Comparison of ENCODE assay signal across 8 cellular contexts in the genomic region with DNA sequence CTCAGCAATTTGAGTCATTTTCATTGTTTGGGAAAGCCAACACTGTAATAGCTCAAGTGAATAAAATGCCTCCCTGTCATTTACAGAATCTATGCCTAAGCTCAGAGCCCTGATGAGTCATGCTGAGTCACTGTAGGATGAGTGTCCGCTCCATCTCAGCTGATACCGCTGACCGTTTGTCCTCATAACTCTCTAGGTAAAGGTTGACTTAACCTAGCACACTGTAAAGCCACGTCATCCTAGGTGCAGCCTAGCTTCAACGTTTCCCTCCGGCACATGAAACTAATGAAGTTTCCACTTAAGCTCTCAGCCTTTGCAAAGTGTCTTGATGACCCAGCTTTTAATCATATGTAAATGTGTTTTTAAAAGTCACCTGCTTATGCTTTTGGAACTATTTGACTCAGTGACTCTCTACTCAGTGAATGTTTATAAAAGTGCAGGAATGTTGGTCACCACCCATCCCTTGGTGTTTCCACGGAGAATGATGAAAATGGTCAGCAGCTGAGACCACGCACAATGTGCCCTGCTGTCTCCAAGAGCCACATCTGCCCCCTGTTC.
DNase-seq lines count a peak whose midpoint lies in the region; ATAC-seq and TF ChIP-seq lines count a peak whose summit lies in the region.

No MANE protein-coding gene starts in this region.

- in situ Hi-C loops in astrocyte of the spinal cord (cut with HindIII; ENCODE audit: low sequenced_read_pairs) = no loop called here

- H3K27me3 Mint-ChIP-seq in naive thymus-derived CD8-positive, alpha-beta T cell = peaks cover 0 to 12% (median 0%) of the 10 kb centered on the region in 5 donors
- H3K27me3 Mint-ChIP-seq in stimulated activated naive B cell treated with anti-CD40 and anti-IgM and Interleukin-4, amounts not matched to agents 10 μg/mL and 1 μg/mL and 100 μg/mL, for 72 hours = peaks cover 14 to 16% of the 10 kb centered on the region in 2 donors

- no peak for TF ChIP-seq CTCF in astrocyte of the spinal cord (IDR thresholded peaks at IDR 0.05; ENCODE audit: low read depth, low read length)
- no peak for TF ChIP-seq CTCF in vagina (IDR thresholded peaks at IDR 0.05)

- no peaks in the 10 kb centered on the region for H3K4me1 Mint-ChIP-seq in naive thymus-derived CD8-positive, alpha-beta T cell
- H3K4me1 Mint-ChIP-seq in stimulated activated naive B cell treated with anti-CD40 and anti-IgM and Interleukin-4, amounts not matched to agents 10 μg/mL and 1 μg/mL and 100 μg/mL, for 72 hours = peaks cover 0 to 1% of the 10 kb centered on the region in 2 donors

- peak; percentile 70 for ATAC-seq in GM18868 (IDR thresholded peaks at IDR 0.05; ENCODE audit: unreplicated experiment)
- no peak for ATAC-seq in naive thymus-derived CD8-positive, alpha-beta T cell
- no peak for ATAC-seq in stimulated activated naive B cell treated with anti-CD40 and anti-IgM and Interleukin-4, amounts not matched to agents 10 μg/mL and 1 μg/mL and 100 μg/mL, for 72 hours (replicated peaks)

- H3K4me3 ChIP-seq in astrocyte of the spinal cord (ENCODE audit: low read depth, low read length) = no peak overlapping the region
- H3K4me3 ChIP-seq in vagina = no peak overlapping the region

- H3K27ac Mint-ChIP-seq in naive thymus-derived CD8-positive, alpha-beta T cell = no peak overlapping the region
- no peak overlapping the region for H3K27ac Mint-ChIP-seq in stimulated activated naive B cell treated with anti-CD40 and anti-IgM and Interleukin-4, amounts not matched to agents 10 μg/mL and 1 μg/mL and 100 μg/mL, for 72 hours

- H3K27ac ChIP-seq in vagina = no peak overlapping the region

- H3K9me3 Mint-ChIP-seq in naive thymus-derived CD8-positive, alpha-beta T cell = peaks cover 0 to 18% (median 4%) of the 10 kb centered on the region in 9 donors
- peaks cover 7 to 9% of the 10 kb centered on the region in 2 donors for H3K9me3 Mint-ChIP-seq in stimulated activated naive B cell treated with anti-CD40 and anti-IgM and Interleukin-4, amounts not matched to agents 10 μg/mL and 1 μg/mL and 100 μg/mL, for 72 hours

- peak; percentile 92 for DNase-seq in LoVo (ENCODE audit: low spot score)
- DNase-seq in astrocyte of the spinal cord (ENCODE audit: low read depth, low spot score) = peak; percentile 93
- peak; percentile 79 for DNase-seq in myocyte (ENCODE audit: low read depth)
- no peak for DNase-seq in naive thymus-derived CD8-positive, alpha-beta T cell
- no peak for DNase-seq in stimulated activated naive B cell treated with anti-CD40 and anti-IgM and Interleukin-4, amounts not matched to agents 10 μg/mL and 1 μg/mL and 100 μg/mL, for 72 hours
- DNase-seq in vagina (ENCODE audit: extremely low spot score in 2 of 2) = no peak
- no peak for DNase-seq in NCI-H1105 (lab: John Stamatoyannopoulos, UW)

- H3K9me3 ChIP-seq in vagina = no peaks in the 10 kb centered on the region

- no peaks in the 10 kb centered on the region for H3K36me3 ChIP-seq in vagina

- POLR2A ChIA-PET in naive thymus-derived CD8-positive, alpha-beta T cell (lab: Charles Lee) = no interaction called here

- no peaks in the 10 kb centered on the region for H3K27me3 ChIP-seq in vagina

- no peak overlapping the region for H3K4me3 Mint-ChIP-seq in naive thymus-derived CD8-positive, alpha-beta T cell
- H3K4me3 Mint-ChIP-seq in stimulated activated naive B cell treated with anti-CD40 and anti-IgM and Interleukin-4, amounts not matched to agents 10 μg/mL and 1 μg/mL and 100 μg/mL, for 72 hours = no peak overlapping the region

- H3K4me1 ChIP-seq in vagina = no peaks in the 10 kb centered on the region

- no peaks in the 10 kb centered on the region for H3K36me3 Mint-ChIP-seq in naive thymus-derived CD8-positive, alpha-beta T cell
- peaks cover 0 to 4% of the 10 kb centered on the region in 2 donors for H3K36me3 Mint-ChIP-seq in stimulated activated naive B cell treated with anti-CD40 and anti-IgM and Interleukin-4, amounts not matched to agents 10 μg/mL and 1 μg/mL and 100 μg/mL, for 72 hours

- intact Hi-C loops in vagina (cut with DNase I) = no loop called here

- TF ChIP-seq POLR2A in vagina (IDR thresholded peaks at IDR 0.05) = no peak

Comparison
In these comparisons a context has a peak if more than half of its experiments do, and no peak if none do; other contexts are left out.
1. DNase-seq: peak in LoVo (single experiment), astrocyte of the spinal cord (single experiment) and myocyte (single experiment); none in naive thymus-derived CD8-positive, alpha-beta T cell (0 of 10), stimulated activated naive B cell treated with anti-CD40 and anti-IgM and Interleukin-4, amounts not matched to agents 10 μg/mL and 1 μg/mL and 100 μg/mL, for 72 hours (single experiment), vagina (0 of 2) and NCI-H1105 (single experiment).